ENCODE assay signal across 8 cellular contexts in the genomic region with DNA sequence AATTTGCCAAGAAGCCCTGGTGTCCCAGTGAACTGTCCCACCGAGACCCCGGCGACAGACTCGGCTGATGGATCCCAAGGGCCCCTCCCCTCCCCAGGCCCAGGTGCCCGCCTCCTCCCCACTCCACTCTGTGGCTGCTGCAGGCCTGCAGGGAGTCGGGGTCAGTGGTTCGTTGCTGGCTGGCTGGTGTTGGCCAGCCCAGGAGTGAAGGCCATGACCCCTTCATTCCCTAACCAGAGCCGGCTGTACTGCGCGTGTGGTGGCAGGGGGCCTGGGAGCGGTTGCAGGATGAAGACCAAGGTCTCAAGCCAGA. TPM values are rescaled to one million over a fixed set of nuclear protein-coding genes. Genes with fewer than 3 reads are reported as not detected.
"Had no signal": no experiment of that assay in that cellular context is flagged by ENCODE, and none has a peak within 500 bp of the region (broad histone marks: within the 10 kb centered on the region; RNA-seq: fewer than 3 reads in every experiment).

No MANE protein-coding gene starts in this region.

- H3K27ac ChIP-seq: body of pancreas, epithelial cell of prostate had no signal

- DNase-seq: activated T-cell treated with anti-CD3 and anti-CD28 coated beads for 4 hours; amniotic stem cell; stimulated activated naive B cell treated with anti-CD40 and anti-IgM and Interleukin-4, amounts not matched to agents 10 μg/mL and 1 μg/mL and 100 μg/mL, for 72 hours had no signal

- H3K9me3 ChIP-seq: body of pancreas had no signal

- H3K27me3 ChIP-seq: body of pancreas had no signal

- H3K4me3 ChIP-seq: body of pancreas had no signal

RNA-seq across cellular contexts. Expression of a gene that starts 9.2 kb away (rescaled TPM):
- total RNA-seq: activated CD4-positive, alpha-beta T cell treated with anti-CD3 and anti-CD28 coated beads, Interleukin-2, amount 10 ng/mL, durations not matched to agents 24 days and 14 days; T-helper 1 cell treated with Interleukin-12 subunit alpha and Interleukin-12 subunit beta and Interleukin-4 antibody, amounts not matched to agents 30 ng/mL and 1 ng/mL, for 36 hours had no signal
- polyA plus RNA-seq: neural cell had no signal
